In genomic region chr11:130904380-130904779, GRCh38 we compare ENCODE assay signal across 10 cellular contexts. TPM values are rescaled to one million over a fixed set of nuclear protein-coding genes. Genes with fewer than 3 reads are reported as not detected.
DNase-seq lines count a peak whose midpoint lies in the region; ATAC-seq, FAIRE-seq and TF ChIP-seq lines count a peak whose summit lies in the region.
"Had no signal": no experiment of that assay in that cellular context is flagged by ENCODE, and none has a peak within 500 bp of the region (broad histone marks: within the 10 kb centered on the region; RNA-seq: fewer than 3 reads in every experiment).

No MANE protein-coding gene starts in this region.

- CTCF ChIA-PET in SK-N-SH (lab: Yijun Ruan, JAX), result interaction anchor here (0.8 to 7.7 kb wide), 8 partner anchors 8 to 155 kb away, joined by 3 to 48 read pairs (median 4); no protein-coding TSS in a partner anchor

- no peaks in the 10 kb centered on the region for H3K9me3 ChIP-seq in SK-N-SH

- POLR2A ChIA-PET in SK-N-SH (lab: Yijun Ruan, JAX), result no interaction called here

- H2AFZ ChIP-seq in SK-N-SH (ENCODE audit: low read depth), result no peak overlapping the region

- H3K4me3 ChIP-seq in SK-N-SH (ENCODE audit: low read depth in 2 of 2, low read length in 1 of 2), result no peak overlapping the region

- peaks cover 7% of the 10 kb centered on the region for H3F3A ChIP-seq in SK-N-SH (replicated peaks; ENCODE audit: insufficient read depth)

- H3K4me2 ChIP-seq in SK-N-SH, result no peak overlapping the region

- H3K79me2 ChIP-seq in SK-N-SH (ENCODE audit: insufficient read depth), result peaks cover 22% of the 10 kb centered on the region; the same call in 1 of the 2 replicates

- H3K36me3 ChIP-seq in SK-N-SH (replicated peaks in 1 of 2; ENCODE audit: control insufficient read depth in 1 of 2, insufficient read depth in 2 of 2, low read length in 1 of 2), result peaks cover 83 to 98% of the 10 kb centered on the region in 2 experiments

- TF ChIP-seq EP300 in SK-N-SH (IDR thresholded peaks at IDR 0.05; ENCODE audit: borderline replicate concordance in 1 of 2, low read depth in 1 of 2, low read length in 1 of 2), result no peak

- DNase-seq in SK-N-SH (peak; percentile 14), foreskin keratinocyte (no peak), UCSD-AML1 (lab: John Stamatoyannopoulos, UW; ENCODE audit: unreplicated experiment) (no peak), LoVo (ENCODE audit: low spot score) (no peak)
- DNase-seq in stimulated activated naive CD4-positive, alpha-beta T cell treated with Interleukin-2 at 50 U/mL for 16 hours (lab: John Stamatoyannopoulos, UW), result no peak
- DNase-seq: kidney, NCI-H1105 had no signal

- peak; percentile 65 for FAIRE-seq in A204.1 (lab: Jason Lieb, UNC)
- FAIRE-seq: kidney had no signal

- TF ChIP-seq RAD21 in SK-N-SH (IDR thresholded peaks at IDR 0.05; ENCODE audit: low read length), result no peak

- H3K9me2 ChIP-seq in SK-N-SH, result no peaks in the 10 kb centered on the region

- H3K27ac ChIP-seq in SK-N-SH (ENCODE audit: low read depth in 2 of 2, low read length in 1 of 2) (no peak overlapping the region; a peak in 1 of 4 replicates), foreskin keratinocyte (no peak overlapping the region)

- no peaks in the 10 kb centered on the region for H3K27me3 ChIP-seq in SK-N-SH (ENCODE audit: insufficient read depth)
- no peaks in the 10 kb centered on the region for H3K27me3 ChIP-seq in foreskin keratinocyte

- ATAC-seq in foreskin keratinocyte, result peak; percentile 47
- no peak for ATAC-seq in HG03108 (IDR thresholded peaks at IDR 0.05; ENCODE audit: unreplicated experiment)

- peak; percentile 29; the same call in 1 of the 3 replicates for TF ChIP-seq CTCF in GM12872 (IDR thresholded peaks at IDR 0.05; ENCODE audit: insufficient read depth, low read depth, low read length)
- peak; percentile 48 for TF ChIP-seq CTCF in SK-N-SH (IDR thresholded peaks at IDR 0.05)
- TF ChIP-seq CTCF in foreskin keratinocyte (conservative IDR thresholded peaks at IDR 0.05), result peak; percentile 59

- H3K4me1 ChIP-seq in SK-N-SH (ENCODE audit: control insufficient read depth in 1 of 2, insufficient read depth in 2 of 2, low read depth in 1 of 2, low read length in 1 of 2) (peaks cover 0 to 7% of the 10 kb centered on the region in 2 experiments; a peak in 2 of 4 replicates), foreskin keratinocyte (peaks cover 12% of the 10 kb centered on the region)

- 95% methylated on average over 1 of the region's 1 CpG for WGBS in SK-N-SH (ENCODE audit: low lambda C conversion rate)

- H4K20me1 ChIP-seq in SK-N-SH (ENCODE audit: insufficient read depth), result peaks cover 8% of the 10 kb centered on the region; the same call in 1 of the 2 replicates

- H3K9ac ChIP-seq in SK-N-SH, result no peak overlapping the region

TF ChIP-seq in SK-N-SH, 30 proteins besides CTCF, POLR2A, EP300 and RAD21:
- no peak for TF ChIP-seq MXI1 (IDR thresholded peaks at IDR 0.05; ENCODE audit: low read depth, low read length)
- TF ChIP-seq SIN3A (IDR thresholded peaks at IDR 0.05; ENCODE audit: borderline replicate concordance, low read depth, low read length), result no peak
- no peak for TF ChIP-seq FOXJ3 (CRISPR knock-in tag; IDR thresholded peaks at IDR 0.05)
- no peak for TF ChIP-seq YY1 (IDR thresholded peaks at IDR 0.05; ENCODE audit: low read depth)

RNA-seq across cellular contexts. Expression of gene SNX19, which starts 11.9 kb away (rescaled TPM):
- 16.6 and 21.9 TPM in 2 replicates for polyA plus RNA-seq in SK-N-SH (2012; rRNA removed)
- 16.6 and 19.4 TPM in 2 replicates for polyA plus RNA-seq in SK-N-SH (2012; cell fraction: cytosol; rRNA removed)
- 31.1 and 34.7 TPM in 2 replicates for polyA plus RNA-seq in SK-N-SH (2012; cell fraction: nucleus; rRNA removed)
- total RNA-seq in foreskin keratinocyte, result 35.1 and 42.8 TPM in 2 replicates
- polyA plus RNA-seq in foreskin keratinocyte, result 7.8 and 8.2 TPM in 2 replicates
